15 cellular contexts compared by ENCODE assay signal in the genomic region with DNA sequence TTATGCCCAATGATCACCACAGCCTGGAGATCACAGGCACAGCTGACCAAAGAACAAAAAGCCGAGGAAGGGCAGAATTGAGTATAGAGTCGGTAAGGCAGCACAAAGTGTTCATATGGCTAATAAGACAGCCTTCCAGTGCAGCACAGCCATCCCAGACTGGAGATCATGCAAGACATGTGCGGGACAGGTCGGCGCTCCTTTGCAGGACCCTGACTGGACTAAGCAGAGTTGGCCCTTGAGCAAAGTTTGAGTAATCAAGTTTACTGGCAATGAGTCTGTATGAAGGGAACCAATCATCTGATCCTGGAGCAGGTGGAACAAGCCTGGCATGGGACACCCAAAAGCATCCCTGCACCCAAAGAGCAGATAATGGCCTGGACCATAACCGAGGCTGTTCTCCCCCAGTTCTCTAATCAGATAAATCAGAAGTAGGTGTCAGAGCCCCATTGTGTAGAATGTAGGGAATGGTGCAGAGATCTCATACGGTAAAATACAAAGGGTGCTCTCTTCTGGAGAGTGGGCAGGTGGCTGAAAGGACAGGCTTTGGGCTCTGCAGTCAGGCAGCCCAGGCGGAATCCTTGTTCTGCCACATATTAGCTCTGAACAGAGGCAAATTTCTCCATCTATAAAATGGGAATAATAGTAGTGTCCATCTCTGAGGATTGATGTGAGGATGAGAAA. TPM values are rescaled to one million over a fixed set of nuclear protein-coding genes. Genes with fewer than 3 reads are reported as not detected.
DNase-seq lines count a peak whose midpoint lies in the region; ATAC-seq and TF ChIP-seq lines count a peak whose summit lies in the region.
"Had no signal": no experiment of that assay in that cellular context is flagged by ENCODE, and none has a peak within 500 bp of the region (broad histone marks: within the 10 kb centered on the region; RNA-seq: fewer than 3 reads in every experiment).

No MANE protein-coding gene starts in this region.

- peak; percentile 49 for ATAC-seq in CD8-positive, alpha-beta T cell
- ATAC-seq in GM19467 (IDR thresholded peaks at IDR 0.05; ENCODE audit: unreplicated experiment), result no peak

- H3F3A ChIP-seq in SU-DHL-6 (ENCODE audit: insufficient read depth), result no peaks in the 10 kb centered on the region

- H4K20me1 ChIP-seq in SU-DHL-6 (ENCODE audit: low read depth, low read length), result no peaks in the 10 kb centered on the region

- no peak overlapping the region for H4K91ac ChIP-seq in neuronal stem cell (ENCODE audit: low read depth, low read length, poor library complexity)

- no peaks in the 10 kb centered on the region for H3K4me1 Mint-ChIP-seq in CD8-positive, alpha-beta T cell (ENCODE audit: low read depth)
- peaks cover 22% of the 10 kb centered on the region for H3K4me1 Mint-ChIP-seq in HFFc6 (ENCODE audit: low read depth)

- H4K8ac ChIP-seq in neuronal stem cell (ENCODE audit: low read depth, low read length), result no peak overlapping the region

- no peak overlapping the region for H2BK12ac ChIP-seq in neuronal stem cell (ENCODE audit: low read length)

- H3K4me2 ChIP-seq in SU-DHL-6 (ENCODE audit: low read depth, low read length, poor library complexity, severe bottlenecking), result no peak overlapping the region
- no peak overlapping the region for H3K4me2 ChIP-seq in neuronal stem cell (ENCODE audit: insufficient read depth, low read length, poor library complexity, severe bottlenecking)

- H2AFZ ChIP-seq in SU-DHL-6 (ENCODE audit: low read depth, low read length, severe bottlenecking) (no peak overlapping the region), neuronal stem cell (ENCODE audit: low read length) (no peak overlapping the region)

- POLR2A ChIA-PET in CD8-positive, alpha-beta T cell (lab: Charles Lee), result no interaction called here

- H2BK15ac ChIP-seq in neuronal stem cell (ENCODE audit: low read length), result no peak overlapping the region

- CTCF ChIA-PET in CD8-positive, alpha-beta T cell (lab: Charles Lee), result interaction anchor here (0.8 to 1.0 kb wide), 3 partner anchors 245 to 249 kb away, joined by 3 to 4 read pairs (median 3); no protein-coding TSS in a partner anchor

- no peaks in the 10 kb centered on the region for H3K4me1 ChIP-seq in CD8-positive, alpha-beta T cell (ENCODE audit: insufficient read depth, low read length)
- H3K4me1 ChIP-seq in neuronal stem cell (ENCODE audit: control insufficient read depth in 2 of 2, insufficient read depth in 1 of 2, low read depth in 1 of 2, low read length in 2 of 2), result no peaks in the 10 kb centered on the region
- H3K4me1 ChIP-seq: right atrium auricular region had no signal

- TF ChIP-seq CTCF in CD8-positive, alpha-beta T cell (IDR thresholded peaks at IDR 0.05), result no peak
- peak; percentile 35 for TF ChIP-seq CTCF in HFFc6 (IDR thresholded peaks at IDR 0.05)
- TF ChIP-seq CTCF in SU-DHL-6 (IDR thresholded peaks at IDR 0.05; ENCODE audit: insufficient read depth, low read length, poor library complexity, severe bottlenecking), result peak; percentile 25
- peak; percentile 3 for TF ChIP-seq CTCF in kidney epithelial cell (IDR thresholded peaks at IDR 0.05; ENCODE audit: insufficient read depth, low read length, poor library complexity, severe bottlenecking)

- no peaks in the 10 kb centered on the region for H3K9me3 Mint-ChIP-seq in CD8-positive, alpha-beta T cell
- no peaks in the 10 kb centered on the region for H3K9me3 Mint-ChIP-seq in HFFc6
- H3K9me3 Mint-ChIP-seq: activated T-helper 1 cell treated with anti-CD3 and anti-CD28 coated beads, Interleukin-12 subunit alpha, Interleukin-12 subunit beta, Interleukin-2, Interleukin-4 antibody, amounts not matched to agents 30 ng/mL and 10 ng/mL and 1 ng/mL, durations not matched to agents 14 hours and 24 hours and 36 hours; brain had no signal

- H3K4me3 Mint-ChIP-seq in CD8-positive, alpha-beta T cell, result no peak overlapping the region
- no peak overlapping the region for H3K4me3 Mint-ChIP-seq in HFFc6
- H3K4me3 Mint-ChIP-seq: activated T-helper 1 cell treated with anti-CD3 and anti-CD28 coated beads, Interleukin-12 subunit alpha, Interleukin-12 subunit beta, Interleukin-2, Interleukin-4 antibody, amounts not matched to agents 30 ng/mL and 10 ng/mL and 1 ng/mL, durations not matched to agents 14 hours and 24 hours and 36 hours; brain had no signal

- no peaks in the 10 kb centered on the region for H3K27me3 ChIP-seq in CD8-positive, alpha-beta T cell (ENCODE audit: insufficient read depth, low read length)
- H3K27me3 ChIP-seq in SU-DHL-6 (ENCODE audit: low read length), result no peaks in the 10 kb centered on the region
- no peaks in the 10 kb centered on the region for H3K27me3 ChIP-seq in kidney epithelial cell (ENCODE audit: control insufficient read depth, insufficient read depth, low read length)
- no peaks in the 10 kb centered on the region for H3K27me3 ChIP-seq in neuronal stem cell (ENCODE audit: control insufficient read depth in 3 of 3, insufficient read depth in 3 of 3, low read depth in 1 of 3, low read length in 3 of 3)
- H3K27me3 ChIP-seq: right atrium auricular region had no signal

- no peak overlapping the region for H3K18ac ChIP-seq in neuronal stem cell (ENCODE audit: low read length)

- H3K9ac ChIP-seq in SU-DHL-6 (ENCODE audit: low read length) (no peak overlapping the region), neuronal stem cell (ENCODE audit: low read depth, low read length, poor library complexity) (no peak overlapping the region)

- DNase-seq in CD8-positive, alpha-beta T cell, result no peak
- DNase-seq in HFFc6 (no peak), kidney epithelial cell (ENCODE audit: low read depth) (no peak), epidermal melanocyte (ENCODE audit: insufficient read length, low spot score) (no peak), neuronal stem cell (ENCODE audit: low spot score) (no peak), DMS153 (lab: John Stamatoyannopoulos, UW) (no peak)
- DNase-seq: activated CD4-positive, alpha-beta T cell treated with anti-CD3 and anti-CD28 coated beads for 4 hours; NCI-H524 had no signal

- H3K79me1 ChIP-seq in neuronal stem cell (ENCODE audit: low read depth, low read length), result no peaks in the 10 kb centered on the region

- H3K9me3 ChIP-seq in CD8-positive, alpha-beta T cell (ENCODE audit: low read length), result no peaks in the 10 kb centered on the region
- H3K9me3 ChIP-seq in SU-DHL-6 (ENCODE audit: insufficient read depth, low read length), result no peaks in the 10 kb centered on the region
- no peaks in the 10 kb centered on the region for H3K9me3 ChIP-seq in neuronal stem cell (replicated peaks in 1 of 2; ENCODE audit: control insufficient read depth in 2 of 2, insufficient read depth in 1 of 2, low read depth in 1 of 2, low read length in 2 of 2)
- H3K9me3 ChIP-seq: right atrium auricular region had no signal

- intact Hi-C loops in CD8-positive, alpha-beta T cell (cut with DNase I, micrococcal nuclease), result loop anchor here (1.0 to 2.0 kb wide), 2 partner anchors 245 to 247 kb away; no protein-coding TSS in a partner anchor

- no peak overlapping the region for H2BK120ac ChIP-seq in neuronal stem cell (ENCODE audit: low read depth, low read length)

- H3K27ac Mint-ChIP-seq in CD8-positive, alpha-beta T cell, result no peak overlapping the region
- no peak overlapping the region for H3K27ac Mint-ChIP-seq in HFFc6
- H3K27ac Mint-ChIP-seq: activated T-helper 1 cell treated with anti-CD3 and anti-CD28 coated beads, Interleukin-12 subunit alpha, Interleukin-12 subunit beta, Interleukin-2, Interleukin-4 antibody, amounts not matched to agents 30 ng/mL and 10 ng/mL and 1 ng/mL, durations not matched to agents 14 hours and 24 hours and 36 hours; brain had no signal

- H3K79me2 ChIP-seq in SU-DHL-6 (ENCODE audit: insufficient read depth, low read length), result no peaks in the 10 kb centered on the region

- H2BK5ac ChIP-seq in neuronal stem cell (ENCODE audit: low read length), result no peak overlapping the region

- no peak overlapping the region for H3K4me3 ChIP-seq in CD8-positive, alpha-beta T cell (ENCODE audit: low read depth, low read length)
- H3K4me3 ChIP-seq in SU-DHL-6 (ENCODE audit: insufficient read depth, low read length, poor library complexity, severe bottlenecking) (no peak overlapping the region), kidney epithelial cell (ENCODE audit: low read depth, low read length) (no peak overlapping the region), neuronal stem cell (ENCODE audit: low read length in 2 of 2) (no peak overlapping the region)
- H3K4me3 ChIP-seq: right atrium auricular region had no signal

- no peak overlapping the region for H3K14ac ChIP-seq in neuronal stem cell (ENCODE audit: low read length)

- WGBS in neuronal stem cell (ENCODE audit: extremely low coverage in 2 of 2, insufficient read length in 2 of 2, insufficient replicate concordance in 1 of 2), 2 donors, result no CpG with 5 or more reads among the region's 8 CpGs

- H3K36me3 Mint-ChIP-seq in CD8-positive, alpha-beta T cell, result no peaks in the 10 kb centered on the region
- H3K36me3 Mint-ChIP-seq in HFFc6 (ENCODE audit: low read depth), result no peaks in the 10 kb centered on the region
- H3K36me3 Mint-ChIP-seq: brain had no signal

- no peaks in the 10 kb centered on the region for H3K36me3 ChIP-seq in CD8-positive, alpha-beta T cell (ENCODE audit: insufficient read depth, low read length)
- H3K36me3 ChIP-seq in SU-DHL-6 (ENCODE audit: low read length), result no peaks in the 10 kb centered on the region
- H3K36me3 ChIP-seq in kidney epithelial cell (ENCODE audit: control insufficient read depth, insufficient read depth, low read length), result no peaks in the 10 kb centered on the region
- H3K36me3 ChIP-seq in neuronal stem cell (replicated peaks in 1 of 2; ENCODE audit: control insufficient read depth in 2 of 2, insufficient read depth in 2 of 2, low read length in 2 of 2), result no peaks in the 10 kb centered on the region
- H3K36me3 ChIP-seq: right atrium auricular region had no signal

- H3K23ac ChIP-seq in neuronal stem cell (ENCODE audit: low read depth, low read length, poor library complexity), result no peak overlapping the region

- H2AK5ac ChIP-seq in neuronal stem cell (ENCODE audit: low read depth, low read length), result no peak overlapping the region

- H3K9me2 ChIP-seq in SU-DHL-6 (replicated peaks; ENCODE audit: insufficient read depth, low read length), result no peaks in the 10 kb centered on the region

- H3K27ac ChIP-seq in CD8-positive, alpha-beta T cell (ENCODE audit: low read depth, low read length), result no peak overlapping the region
- no peak overlapping the region for H3K27ac ChIP-seq in SU-DHL-6 (ENCODE audit: low read depth, low read length)
- H3K27ac ChIP-seq in neuronal stem cell (replicated peaks; ENCODE audit: low read length), result no peak overlapping the region
- H3K27ac ChIP-seq: right atrium auricular region had no signal

- peaks cover 2% of the 10 kb centered on the region for H3K27me3 Mint-ChIP-seq in CD8-positive, alpha-beta T cell (ENCODE audit: low read depth)
- no peaks in the 10 kb centered on the region for H3K27me3 Mint-ChIP-seq in HFFc6 (ENCODE audit: insufficient read depth)
- H3K27me3 Mint-ChIP-seq: brain had no signal

- H3K4ac ChIP-seq in neuronal stem cell (ENCODE audit: low read length), result no peak overlapping the region

RNA-seq across cellular contexts. Expression of a gene that starts 10.7 kb away (rescaled TPM):
- not detected for total RNA-seq in CD8-positive, alpha-beta T cell
- not detected for total RNA-seq in HFFc6 (2021; fragmentation: NEBNext Ultra II Directional; extraction: Animal tissue kit (Norgen Biotek cat#: 25700))
- total RNA-seq in kidney epithelial cell, result not detected in 2 replicates
- 0.10 TPM for polyA plus RNA-seq in neuronal stem cell (2013, experiment 1 of 2)
- 0.18 TPM for polyA plus RNA-seq in neuronal stem cell (2013, experiment 2 of 2)
- total RNA-seq: activated T-helper 1 cell treated with anti-CD3 and anti-CD28 coated beads, Interleukin-12 subunit alpha, Interleukin-12 subunit beta, Interleukin-2, Interleukin-4 antibody, amounts not matched to agents 30 ng/mL and 10 ng/mL and 1 ng/mL, durations not matched to agents 14 hours and 24 hours and 36 hours; Calu3; MCF 10A; right atrium auricular region had no signal
